ENCODE assay signal across 12 cellular contexts in genomic region chr11:88320149-88320559, GRCh38. TPM values are rescaled to one million over a fixed set of nuclear protein-coding genes. Genes with fewer than 3 reads are reported as not detected.
A peak's percentile ranks its signal among the peaks of the same experiment; 100 is the strongest.
DNase-seq lines count a peak whose midpoint lies in the region; ATAC-seq, FAIRE-seq and TF ChIP-seq lines count a peak whose summit lies in the region.
"Had no signal": no experiment of that assay in that cellular context is flagged by ENCODE, and none has a peak within 500 bp of the region (broad histone marks: within the 10 kb centered on the region; RNA-seq: fewer than 3 reads in every experiment).

No MANE protein-coding gene starts in this region.

- H3K27me3 Mint-ChIP-seq in Calu3 (ENCODE audit: unreplicated experiment) = no peaks in the 10 kb centered on the region
- no peaks in the 10 kb centered on the region for H3K27me3 Mint-ChIP-seq in nephron progenitor cell (ENCODE audit: low read depth, poor library complexity)

- H3K27ac Mint-ChIP-seq in Calu3 (ENCODE audit: unreplicated experiment) = peak overlapping the region; percentile 14
- H3K27ac Mint-ChIP-seq in nephron progenitor cell = peak overlapping the region; percentile 89

- ATAC-seq in HG02973 (IDR thresholded peaks at IDR 0.05; ENCODE audit: unreplicated experiment) (no peak), GM19452 (IDR thresholded peaks at IDR 0.05; ENCODE audit: unreplicated experiment) (no peak)

- FAIRE-seq in endometrium (lab: Jason Lieb, UNC) = peak; percentile 94

- CTCF ChIA-PET in Calu3 (lab: Charles Lee) = interaction anchor here (0.7 kb wide), 1 partner anchor 107 kb away, joined by 3 read pairs; no protein-coding TSS in a partner anchor

- intact Hi-C loops in Calu3 (cut with micrococcal nuclease; ENCODE audit: unreplicated experiment) = no loop called here

- DNase-seq in Calu3 = no peak
- peak; percentile 27 for DNase-seq in NCI-H69 (lab: John Stamatoyannopoulos, UW)
- no peak for DNase-seq in nephron progenitor cell
- DNase-seq in cerebellar cortex (ENCODE audit: low spot score) = no peak
- DNase-seq in hypothalamus (lab: John Stamatoyannopoulos, UW) = no peak
- DNase-seq: activated CD4-positive, alpha-beta T cell treated with anti-CD3 and anti-CD28 coated beads for 1 hour; activated effector memory CD4-positive, alpha-beta T cell treated with anti-CD3 and anti-CD28 coated beads, Interleukin-2, amount 50 U/mL, for 16 hours; effector memory CD4-positive, alpha-beta T cell; NCI-H446 treated with DMSO at 0.1 percent for 48 hours had no signal

- H3K36me3 Mint-ChIP-seq in Calu3 (ENCODE audit: insufficient read depth, unreplicated experiment) (peaks cover 31% of the 10 kb centered on the region), nephron progenitor cell (ENCODE audit: low read depth) (peaks cover 68% of the 10 kb centered on the region)

- H3K9me3 Mint-ChIP-seq in Calu3 (ENCODE audit: low read depth, unreplicated experiment) (no peaks in the 10 kb centered on the region), nephron progenitor cell (peaks cover 10% of the 10 kb centered on the region)

- H3K4me1 Mint-ChIP-seq in Calu3 (ENCODE audit: low read depth, unreplicated experiment) = peaks cover 47% of the 10 kb centered on the region
- peaks cover 5% of the 10 kb centered on the region for H3K4me1 Mint-ChIP-seq in nephron progenitor cell

- H3K4me3 Mint-ChIP-seq in Calu3 (ENCODE audit: low read depth, unreplicated experiment) (no peak overlapping the region), nephron progenitor cell (no peak overlapping the region)

- no peak for TF ChIP-seq CTCF in Calu3 (IDR thresholded peaks at IDR 0.05; ENCODE audit: unreplicated experiment)
- no peak for TF ChIP-seq CTCF in nephron progenitor cell (IDR thresholded peaks at IDR 0.05)

- no TSS peak for BruUV-seq in Calu3 (replicated peaks; lab: Mats Ljungman, UMichigan)

RNA-seq across cellular contexts. Expression of gene CTSC, which starts 17.4 kb away (rescaled TPM):
- 413 and 478 TPM in 2 replicates for total RNA-seq in Calu3 (2022)
